Comparison of ENCODE assay signal across 9 cellular contexts in genomic region chr4:77007358-77008230, GRCh38. TPM values are rescaled to one million over a fixed set of nuclear protein-coding genes. Genes with fewer than 3 reads are reported as not detected.
DNase-seq lines count a peak whose midpoint lies in the region; ATAC-seq and TF ChIP-seq lines count a peak whose summit lies in the region.
"Had no signal": no experiment of that assay in that cellular context is flagged by ENCODE, and none has a peak within 500 bp of the region (broad histone marks: within the 10 kb centered on the region; RNA-seq: fewer than 3 reads in every experiment).

No MANE protein-coding gene starts in this region.

- peak overlapping the region; percentile 9 for H3K27ac Mint-ChIP-seq in Caco-2 (ENCODE audit: unreplicated experiment)

- no peaks in the 10 kb centered on the region; the same call in 1 of the 2 replicates for H3K36me3 ChIP-seq in Caco-2 (ENCODE audit: control insufficient read depth, insufficient read depth, low read length)
- peaks cover 0 to 26% of the 10 kb centered on the region in 2 donors for H3K36me3 ChIP-seq in ascending aorta

- H3K27ac ChIP-seq in ascending aorta: peak overlapping the region; percentile 52 to 73

- TF ChIP-seq CTCF in Caco-2 (IDR thresholded peaks at IDR 0.05; ENCODE audit: insufficient read depth in 1 of 2, low read depth in 1 of 2, low read length in 1 of 2, severe bottlenecking in 1 of 2, unreplicated experiment in 1 of 2) (no peak), LNCaP clone FGC (IDR thresholded peaks at IDR 0.05; ENCODE audit: control insufficient read depth, extremely low read depth, insufficient read depth) (no peak), ascending aorta (IDR thresholded peaks at IDR 0.05) (no peak)

- DNase-seq in Caco-2 (no peak), LNCaP clone FGC (ENCODE audit: low read depth) (peak; percentile 58), ascending aorta (ENCODE audit: low spot score in 2 of 2) (peak in 1 of 2 donors; percentile 79), left lobe of liver (ENCODE audit: low spot score) (no peak), DMS153 treated with DMSO at 0.1 percent for 48 hours (lab: John Stamatoyannopoulos, UW; ENCODE audit: unreplicated experiment) (no peak), posterior vena cava (ENCODE audit: low spot score) (no peak), G401 (ENCODE audit: low spot score) (no peak)

- H3K36me3 Mint-ChIP-seq in Caco-2 (ENCODE audit: insufficient read depth, unreplicated experiment): peaks cover 44% of the 10 kb centered on the region

- no TSS peak for BruUV-seq in Caco-2 (replicated peaks; lab: Mats Ljungman, UMichigan)

- no peak overlapping the region for H3K4me3 Mint-ChIP-seq in Caco-2 (ENCODE audit: unreplicated experiment)

- POLR2A ChIA-PET in Caco-2 (lab: Charles Lee): no interaction called here

- in situ Hi-C loops in G401 (cut with HindIII; ENCODE audit: low sequenced_read_pairs): no loop called here

- H3K4me1 Mint-ChIP-seq in Caco-2 (ENCODE audit: low read depth, unreplicated experiment): peaks cover 18% of the 10 kb centered on the region

- H3K27me3 ChIP-seq in Caco-2 (replicated peaks; ENCODE audit: control insufficient read depth, insufficient read depth, low read length) (no peaks in the 10 kb centered on the region), ascending aorta (no peaks in the 10 kb centered on the region)

- H3K4me3 ChIP-seq in Caco-2 (ENCODE audit: low read depth, low read length) (no peak overlapping the region), LNCaP clone FGC (ENCODE audit: low read depth, low read length) (no peak overlapping the region), ascending aorta (no peak overlapping the region)

- intact Hi-C loops in Caco-2 (cut with micrococcal nuclease; ENCODE audit: unreplicated experiment) (no loop called here), ascending aorta (cut with DNase I) (no loop called here), posterior vena cava (cut with DNase I) (loop anchor here in 1 of 2 donors (10.0 kb wide), 2 partner anchors 53 to 233 kb away; no protein-coding TSS in a partner anchor)

- H3K9me3 ChIP-seq in Caco-2: no peaks in the 10 kb centered on the region
- H3K9me3 ChIP-seq in ascending aorta: no peaks in the 10 kb centered on the region

- peak; percentile 87 for ATAC-seq in GM21529 (IDR thresholded peaks at IDR 0.05; ENCODE audit: unreplicated experiment)
- ATAC-seq in left lobe of liver: peak; percentile 31
- ATAC-seq: HCT116 had no signal

- no peaks in the 10 kb centered on the region for H3K27me3 Mint-ChIP-seq in Caco-2 (ENCODE audit: insufficient read depth, unreplicated experiment)

- no peaks in the 10 kb centered on the region for H3K9me3 Mint-ChIP-seq in Caco-2 (ENCODE audit: unreplicated experiment)

- CTCF ChIA-PET in Caco-2 (lab: Charles Lee): interaction anchor here (1.4 kb wide), 1 partner anchor 35 kb away, joined by 6 read pairs; no protein-coding TSS in a partner anchor

- H3K4me1 ChIP-seq in Caco-2 (peaks cover 11% of the 10 kb centered on the region; the same call in 1 of the 2 replicates), ascending aorta (peaks cover 14 to 40% of the 10 kb centered on the region in 2 donors)

RNA-seq across cellular contexts. Expression of gene SEPTIN11, which starts 58.0 kb away (rescaled TPM):
- total RNA-seq in Caco-2 (2022) (119 and 127 TPM in 2 replicates), ascending aorta (48.0 TPM), left lobe of liver (37.2 TPM), posterior vena cava (100 to 1,000 TPM; 140 to 154 TPM)
- 22.8 and 31.7 TPM in 2 replicates for total RNA-seq in G401 (2014; rRNA removed; shearing (Covaris generic))
